23 cellular contexts compared by ENCODE assay signal in the genomic region with DNA sequence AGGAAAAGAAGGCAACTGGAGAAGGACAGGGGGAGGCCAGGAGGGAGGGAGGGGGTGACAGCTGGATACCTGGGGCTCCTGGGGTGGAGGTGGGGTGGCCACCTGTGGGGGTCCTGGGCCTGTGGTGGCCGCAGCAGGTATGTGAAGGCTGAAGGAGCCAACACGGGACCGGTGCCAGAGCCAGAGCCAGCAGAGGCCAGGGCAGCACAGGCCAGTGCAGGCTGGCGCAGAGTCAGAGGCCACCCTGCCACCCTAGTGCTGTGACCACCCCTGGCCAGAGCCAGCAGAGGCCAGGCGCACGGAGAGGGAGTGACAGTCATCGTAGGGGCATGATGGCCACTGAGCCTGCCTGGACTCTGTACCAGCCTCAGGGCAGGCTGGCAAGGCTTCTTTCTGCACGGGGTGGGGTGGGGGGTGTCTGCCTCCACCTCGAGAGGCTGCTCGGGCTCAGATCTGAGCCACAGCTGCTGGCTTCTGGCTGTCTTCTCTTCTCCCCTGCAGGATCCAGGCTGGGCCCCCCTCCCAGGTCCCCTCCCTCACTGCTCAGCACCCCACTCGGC. TPM values are rescaled to one million over a fixed set of nuclear protein-coding genes. Genes with fewer than 3 reads are reported as not detected.
"Had no signal": no experiment of that assay in that cellular context is flagged by ENCODE, and none has a peak within 500 bp of the region (broad histone marks: within the 10 kb centered on the region; RNA-seq: fewer than 3 reads in every experiment).

No MANE protein-coding gene starts in this region.

- ATAC-seq: K562 had no signal

- H3K9me3 ChIP-seq: SK-N-SH had no signal

- DNase-seq: Kasumi-1, MM.1S, NCI-H1092 treated with DMSO at 0.1 percent for 48 hours, NCI-H1436, NCI-H187, NCI-H2029, NCI-H2081 treated with DMSO at 0.1 percent for 48 hours, NCI-H2171, NCI-H226, NCI-H446, NCI-H510A, NCI-H524 treated with DMSO at 0.1 percent for 48 hours, NCI-H69, NCI-H774, SHP77, SK-N-SH, SW 1271, T-helper 1 cell had no signal

- H3K4me3 ChIP-seq: K562 had no signal

- H3K27ac ChIP-seq: KMS-11 had no signal

- H3K9ac ChIP-seq: KMS-11, SK-N-SH had no signal

- H3K4me2 ChIP-seq: KMS-11, SK-N-SH had no signal

RNA-seq across cellular contexts. Expression of a gene that starts 40.4 kb away (rescaled TPM):
- total RNA-seq: HT1080, M059J, SK-MEL-5 had no signal
